Comparison of ENCODE assay signal across 9 cellular contexts in the genomic region with DNA sequence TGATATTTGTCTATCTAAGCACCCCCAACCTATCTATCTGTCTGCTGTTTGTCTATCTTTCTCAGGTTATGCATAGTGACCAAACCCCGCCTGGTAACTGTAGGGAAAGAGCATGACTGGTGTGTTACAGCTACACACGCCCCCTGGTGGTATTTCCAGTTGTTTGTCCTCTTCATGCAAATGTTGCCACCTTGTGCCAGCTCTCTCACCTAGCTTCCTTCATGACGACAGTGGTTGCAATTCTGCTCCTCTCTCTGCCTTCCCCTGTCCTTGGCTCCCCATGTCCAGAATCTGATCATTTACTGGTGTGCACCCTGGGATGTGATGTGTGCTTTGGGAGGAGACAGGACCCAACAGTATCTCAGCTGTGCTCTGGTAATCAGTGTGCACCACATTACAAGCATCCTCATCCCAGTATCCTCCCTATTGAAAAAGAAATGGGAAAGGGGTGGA. TPM values are rescaled to one million over a fixed set of nuclear protein-coding genes. Genes with fewer than 3 reads are reported as not detected.
DNase-seq lines count a peak whose midpoint lies in the region; ATAC-seq and TF ChIP-seq lines count a peak whose summit lies in the region.
"Had no signal": no experiment of that assay in that cellular context is flagged by ENCODE, and none has a peak within 500 bp of the region (broad histone marks: within the 10 kb centered on the region; RNA-seq: fewer than 3 reads in every experiment).

No MANE protein-coding gene starts in this region.

- TF ChIP-seq RAD21 in IMR-90 (IDR thresholded peaks at IDR 0.05; ENCODE audit: low read length), result peak; percentile 78

- H3K18ac ChIP-seq in IMR-90 (ENCODE audit: low read depth, low read length), result no peak overlapping the region

- no peak overlapping the region for H3K9ac ChIP-seq in IMR-90 (ENCODE audit: low read depth, low read length)

- 0 out of 2 replicates have a peak overlapping the region, but pooled peaks have one; percentile 0 for H2BK20ac ChIP-seq in IMR-90 (ENCODE audit: low read depth, low read length)

- CTCF ChIA-PET in IMR-90 (lab: Yijun Ruan, JAX), result interaction anchor here (0.6 to 2.4 kb wide), 8 partner anchors 10 to 266 kb away, joined by 3 to 8 read pairs (median 3); no protein-coding TSS in a partner anchor
- CTCF ChIA-PET in activated naive CD4-positive, alpha-beta T cell treated with anti-CD3 and anti-CD28 coated beads for 36 hours (lab: Charles Lee), result interaction anchor here (0.7 to 8.0 kb wide), 31 partner anchors 9 to 1315 kb away, joined by 3 to 77 read pairs (median 4); a partner anchor contains a TSS

- H3K27ac Mint-ChIP-seq in activated naive CD4-positive, alpha-beta T cell treated with anti-CD3 and anti-CD28 coated beads for 36 hours, result no peak overlapping the region

- no peaks in the 10 kb centered on the region for H3K27me3 ChIP-seq in IMR-90 (ENCODE audit: control insufficient read depth, insufficient read depth, low read length)
- H3K27me3 ChIP-seq in right cardiac atrium (ENCODE audit: control insufficient read depth, insufficient read depth), result no peaks in the 10 kb centered on the region

- no peak for ATAC-seq in IMR-90 (ENCODE audit: low read depth)
- ATAC-seq in right cardiac atrium, result peak; percentile 20 to 52
- no peak for ATAC-seq in HG03565 (IDR thresholded peaks at IDR 0.05; ENCODE audit: unreplicated experiment)
- no peak for ATAC-seq in GM21526 (IDR thresholded peaks at IDR 0.05; ENCODE audit: low FRiP score, unreplicated experiment)

- H3K9me3 Mint-ChIP-seq in activated naive CD4-positive, alpha-beta T cell treated with anti-CD3 and anti-CD28 coated beads for 36 hours, result no peaks in the 10 kb centered on the region
- H3K9me3 Mint-ChIP-seq: central memory CD8-positive, alpha-beta T cell had no signal

- peaks cover 30% of the 10 kb centered on the region for H3K9me1 ChIP-seq in IMR-90 (ENCODE audit: insufficient read depth, low read length)

- H3K4me2 ChIP-seq in IMR-90 (ENCODE audit: low read depth, low read length), result no peak overlapping the region

- no peak overlapping the region for H2BK15ac ChIP-seq in IMR-90 (ENCODE audit: low read depth, low read length)

- H3K27ac ChIP-seq in IMR-90 (ENCODE audit: insufficient read depth, low read length) (no peak overlapping the region), right cardiac atrium (ENCODE audit: low read length) (no peak overlapping the region)

- no peak overlapping the region for H2BK5ac ChIP-seq in IMR-90 (ENCODE audit: low read depth, low read length, poor library complexity, severe bottlenecking)

- dilution Hi-C loops in IMR-90 (cut with HindIII; ENCODE audit: low sequenced_read_pairs, unreplicated experiment), result no loop called here

- H3K4me1 ChIP-seq in IMR-90 (ENCODE audit: control insufficient read depth, insufficient read depth, low read length) (peaks cover 13% of the 10 kb centered on the region), right cardiac atrium (ENCODE audit: control insufficient read depth, insufficient read depth, low read length) (peaks cover 8% of the 10 kb centered on the region)

- no CpG with 5 or more reads among the region's 3 CpGs for WGBS in IMR-90 (ENCODE audit: extremely low coverage in 2 of 2, insufficient read length in 1 of 2), 2 experiments
- 52% methylated on average over 3 of the region's 3 CpGs for WGBS in right cardiac atrium

- in situ Hi-C loops in G401 (cut with HindIII; ENCODE audit: low sequenced_read_pairs) (no loop called here), IMR-90 (cut with MboI; ENCODE audit: low sequenced_read_pairs) (no loop called here)

- H3K23ac ChIP-seq in IMR-90 (ENCODE audit: low read depth, low read length), result no peak overlapping the region

- POLR2A ChIA-PET in IMR-90 (lab: Charles Lee; ENCODE audit: unreplicated experiment), result no interaction called here

- no peak overlapping the region for H3K4me3 Mint-ChIP-seq in activated naive CD4-positive, alpha-beta T cell treated with anti-CD3 and anti-CD28 coated beads for 36 hours
- H3K4me3 Mint-ChIP-seq: central memory CD8-positive, alpha-beta T cell had no signal

- DNase-seq in G401 (ENCODE audit: low spot score) (peak; percentile 33), IMR-90 (peak; percentile 77), SHP77 treated with DMSO at 0.1 percent for 48 hours (lab: John Stamatoyannopoulos, UW) (peak; percentile 35), right cardiac atrium (peak in 2 of 3 donors; percentile 52 to 63)
- DNase-seq in activated naive CD4-positive, alpha-beta T cell treated with anti-CD3 and anti-CD28 coated beads for 36 hours, result peak; percentile 88
- peak; percentile 73 for DNase-seq in stimulated activated CD4-positive, alpha-beta T cell treated with anti-CD3 and anti-CD28 coated beads, Interleukin-1b, Interleukin-23, amount 100 ng/mL, for 48 hours

- H3K4ac ChIP-seq in IMR-90 (ENCODE audit: low read depth, low read length), result no peak overlapping the region

- no peaks in the 10 kb centered on the region for H3K36me3 ChIP-seq in IMR-90 (ENCODE audit: control insufficient read depth, insufficient read depth, low read length)

- H3K27me3 Mint-ChIP-seq in activated naive CD4-positive, alpha-beta T cell treated with anti-CD3 and anti-CD28 coated beads for 36 hours (ENCODE audit: low read depth), result no peaks in the 10 kb centered on the region
- H3K27me3 Mint-ChIP-seq: central memory CD8-positive, alpha-beta T cell had no signal

- H4K5ac ChIP-seq in IMR-90 (ENCODE audit: low read depth, low read length), result no peak overlapping the region

- no peak overlapping the region for H2AK9ac ChIP-seq in IMR-90 (replicated peaks; ENCODE audit: low read depth, low read length, poor library complexity)

- H4K20me1 ChIP-seq in IMR-90 (ENCODE audit: insufficient read depth, low read length), result peaks cover 10% of the 10 kb centered on the region; the same call in 1 of the 2 replicates

- no peak overlapping the region for H2AFZ ChIP-seq in IMR-90 (replicated peaks; ENCODE audit: low read length, poor library complexity)

- H3K14ac ChIP-seq in IMR-90 (replicated peaks; ENCODE audit: low read depth, low read length), result no peak overlapping the region

- no peak overlapping the region for H4K8ac ChIP-seq in IMR-90 (ENCODE audit: low read depth in 2 of 2, low read length in 2 of 2)

- H3K4me1 Mint-ChIP-seq in activated naive CD4-positive, alpha-beta T cell treated with anti-CD3 and anti-CD28 coated beads for 36 hours (ENCODE audit: low read depth), result no peaks in the 10 kb centered on the region

- no peak overlapping the region for H3K56ac ChIP-seq in IMR-90 (ENCODE audit: extremely low read depth, insufficient read depth, low read length)

- H3K9me3 ChIP-seq in IMR-90 (ENCODE audit: control insufficient read depth, insufficient read depth, low read length) (no peaks in the 10 kb centered on the region), right cardiac atrium (ENCODE audit: control insufficient read depth, low read length) (no peaks in the 10 kb centered on the region)

- H4K91ac ChIP-seq in IMR-90 (ENCODE audit: insufficient read depth, low read depth, low read length), result no peak overlapping the region

- H2BK120ac ChIP-seq in IMR-90 (ENCODE audit: low read depth, low read length), result peak overlapping the region; percentile 4; the same call in 1 of the 2 replicates

- no peaks in the 10 kb centered on the region for H3K36me3 Mint-ChIP-seq in activated naive CD4-positive, alpha-beta T cell treated with anti-CD3 and anti-CD28 coated beads for 36 hours (ENCODE audit: low read depth)

- peak overlapping the region; percentile 62; the same call in 1 of the 2 replicates for H2AK5ac ChIP-seq in IMR-90 (ENCODE audit: low read depth, low read length)

- no peak for TF ChIP-seq POLR2A in IMR-90 (IDR thresholded peaks at IDR 0.05; ENCODE audit: low read depth, low read length)

- intact Hi-C loops in IMR-90 (cut with micrococcal nuclease), result no loop called here
- intact Hi-C loops in activated naive CD4-positive, alpha-beta T cell treated with anti-CD3 and anti-CD28 coated beads for 36 hours (cut with micrococcal nuclease), result loop anchor here (1.0 to 2.0 kb wide), 5 partner anchors 8 to 266 kb away; a partner anchor contains a TSS
- intact Hi-C loops in right cardiac atrium (cut with DNase I), result loop anchor here in 1 of 4 donors (5.0 kb wide), 1 partner anchor 35 kb away; no protein-coding TSS in a partner anchor

- TF ChIP-seq CTCF in IMR-90 (conservative IDR thresholded peaks at IDR 0.05; ENCODE audit: low read depth, low read length), result peak; percentile 87

- no TSS peak for BruUV-seq in IMR-90 (replicated peaks; lab: Mats Ljungman, UMichigan)

- no peaks in the 10 kb centered on the region; a peak in 1 of 4 replicates for H3K79me1 ChIP-seq in IMR-90 (ENCODE audit: low read depth in 1 of 2, low read length in 2 of 2)

- H3K4me3 ChIP-seq in IMR-90 (ENCODE audit: insufficient read depth, low read depth, low read length) (no peak overlapping the region), right cardiac atrium (ENCODE audit: low read length) (no peak overlapping the region)

TF ChIP-seq in IMR-90, 13 proteins besides CTCF, POLR2A, EP300 and RAD21:
- TF ChIP-seq NFE2L2 (IDR thresholded peaks at IDR 0.05; ENCODE audit: low read depth, low read length), result no peak
- peak; percentile 88 for TF ChIP-seq SMC3 (IDR thresholded peaks at IDR 0.05; ENCODE audit: low read depth, low read length)

RNA-seq across cellular contexts. Expression of a gene that starts 8.1 kb away (rescaled TPM):
- 2.2 and 6.1 TPM in 2 replicates for total RNA-seq in G401 (2014; rRNA removed; shearing (Covaris generic))
- 1.7 and 2.2 TPM in 2 replicates for total RNA-seq in IMR-90 (2012; rRNA removed)
- polyA plus RNA-seq in IMR-90 (2012; rRNA removed), result 1.3 and 2.6 TPM in 2 replicates
- 0.66 and 2.2 TPM in 2 replicates for polyA plus RNA-seq in IMR-90 (2012; cell fraction: cytosol; rRNA removed)
- 2.8 and 5.6 TPM in 2 replicates for polyA plus RNA-seq in IMR-90 (2012; cell fraction: nucleus; rRNA removed; ENCODE audit: low replicate concordance)
- total RNA-seq in activated naive CD4-positive, alpha-beta T cell treated with anti-CD3 and anti-CD28 coated beads for 36 hours, result 1 to 10 TPM; 1.9 to 3.2 TPM
- total RNA-seq in right cardiac atrium, result 10 to 100 TPM; 18.9 to 46.2 (median 26.9) TPM
- 14.3 TPM for polyA plus RNA-seq in right cardiac atrium

RNA-seq across cellular contexts. Expression of a gene that starts 8.4 kb away (rescaled TPM):
- 21.8 and 37.9 TPM in 2 replicates for total RNA-seq in G401 (2014; rRNA removed; shearing (Covaris generic))
- total RNA-seq in IMR-90 (2012; rRNA removed), result 10.9 and 14.2 TPM in 2 replicates
- polyA plus RNA-seq in IMR-90 (2012; rRNA removed), result 4.4 and 5.7 TPM in 2 replicates
- 1.1 and 1.5 TPM in 2 replicates for polyA plus RNA-seq in IMR-90 (2012; cell fraction: cytosol; rRNA removed)
- 3.2 and 8.6 TPM in 2 replicates for polyA plus RNA-seq in IMR-90 (2012; cell fraction: nucleus; rRNA removed; ENCODE audit: low replicate concordance)
- total RNA-seq in activated naive CD4-positive, alpha-beta T cell treated with anti-CD3 and anti-CD28 coated beads for 36 hours, result 10 to 100 TPM; 11.4 to 13.3 TPM
- total RNA-seq in right cardiac atrium, result 1 to 10 TPM; 5.5 to 7.7 (median 6.7) TPM
- 3.4 TPM for polyA plus RNA-seq in right cardiac atrium

Comparison
In these comparisons a context has a peak if more than half of its experiments do, and no peak if none do; other contexts are left out.
1. DNase-seq: peak in every context shown above with its lines; median percentile 88 in activated naive CD4-positive, alpha-beta T cell treated with anti-CD3 and anti-CD28 coated beads for 36 hours; 77 in IMR-90; 73 in stimulated activated CD4-positive, alpha-beta T cell treated with anti-CD3 and anti-CD28 coated beads, Interleukin-1b, Interleukin-23, amount 100 ng/mL, for 48 hours; 58 in right cardiac atrium; 35 in SHP77 treated with DMSO at 0.1 percent for 48 hours; 33 in G401.
2. ATAC-seq: peak in right cardiac atrium (2 of 2); none in IMR-90 (single experiment), HG03565 (single experiment) and GM21526 (single experiment).